Comparison of ENCODE assay signal across 8 cellular contexts in the genomic region with DNA sequence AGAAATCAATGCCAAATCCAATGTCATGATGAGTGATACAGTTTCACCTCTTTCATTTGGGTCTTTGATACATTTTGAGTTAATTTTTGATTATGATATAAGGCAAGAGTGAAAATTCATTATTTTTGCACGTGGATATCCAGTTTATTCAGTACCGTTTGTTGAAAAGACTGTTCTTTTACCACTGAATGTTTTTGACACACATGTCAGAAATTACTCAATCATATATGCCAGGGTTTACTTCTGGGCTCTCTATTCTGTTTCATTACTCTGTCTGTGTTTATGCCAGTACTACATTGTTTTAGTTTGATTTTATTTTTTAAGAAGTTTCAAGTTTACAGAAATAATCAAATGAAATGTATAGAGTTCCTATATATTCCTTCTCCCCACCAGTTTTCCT.
"Had no signal": no experiment of that assay in that cellular context is flagged by ENCODE, and none has a peak within 500 bp of the region (broad histone marks: within the 10 kb centered on the region; RNA-seq: fewer than 3 reads in every experiment).

No MANE protein-coding gene starts in this region.

- H3K4me2 ChIP-seq: GM23338 had no signal

- H3K36me3 ChIP-seq: HAP-1 had no signal

- H3K4me1 ChIP-seq: HAP-1 had no signal

- H3K27ac ChIP-seq: GM23248 had no signal

- H3K9ac ChIP-seq: GM23248 had no signal

- DNase-seq: GM23248, GOT3, H7, H9, HCEC 1CT, HFFc6 had no signal

- H3K4me3 ChIP-seq: GM23248, GM23338, HAP-1 had no signal

- H2AFZ ChIP-seq: GM23248, GM23338 had no signal
